Comparison of ENCODE assay signal across 24 cellular contexts in the genomic region with DNA sequence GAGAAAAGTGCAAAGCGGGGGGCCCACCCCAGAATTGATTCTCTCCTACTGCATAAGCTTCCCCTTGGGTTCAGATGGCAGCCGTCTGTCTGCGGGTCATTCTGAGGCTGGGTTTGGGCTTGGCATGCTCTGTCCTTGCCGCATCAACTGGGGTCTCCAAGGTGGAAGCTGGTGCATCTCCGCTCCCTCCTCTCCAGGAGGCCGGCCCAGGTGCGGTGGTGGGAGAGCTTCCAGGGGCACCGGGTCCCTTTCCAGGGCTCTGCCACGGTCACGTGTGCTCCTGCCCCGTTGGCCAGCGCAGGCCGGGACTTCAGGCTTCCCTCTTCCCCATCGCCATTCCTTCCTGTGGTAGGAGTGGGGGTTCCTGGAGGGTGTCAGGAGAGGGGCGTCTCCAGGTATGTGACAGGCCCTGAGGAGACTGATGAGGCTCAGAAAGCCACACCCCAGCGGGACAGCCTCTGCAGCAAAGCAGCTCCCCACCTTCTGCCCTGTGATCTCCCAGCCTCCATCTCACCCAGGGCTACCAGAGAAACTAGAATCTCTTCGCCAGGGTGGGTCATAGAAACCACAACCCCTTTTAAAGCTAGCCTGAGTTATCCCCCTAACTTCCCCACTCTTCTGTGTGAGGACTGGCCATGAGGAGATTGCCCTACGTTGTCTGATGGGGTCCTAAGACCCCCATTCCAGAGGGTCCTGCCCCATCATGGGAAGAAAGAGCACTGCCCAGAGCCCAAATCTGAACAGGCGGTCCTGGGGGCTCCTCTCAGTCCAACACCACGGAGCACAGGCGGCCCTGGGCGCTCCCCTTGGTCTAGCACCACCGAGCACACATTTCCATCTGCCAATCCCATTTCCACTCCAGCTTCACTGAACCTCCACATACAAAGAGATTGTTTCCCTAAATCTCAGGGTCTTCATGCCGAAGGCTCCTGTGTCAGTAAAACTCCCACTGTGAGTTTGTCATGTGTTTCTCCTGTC.
DNase-seq lines count a peak whose midpoint lies in the region; ATAC-seq and TF ChIP-seq lines count a peak whose summit lies in the region.
"Had no signal": no experiment of that assay in that cellular context is flagged by ENCODE, and none has a peak within 500 bp of the region (broad histone marks: within the 10 kb centered on the region; RNA-seq: fewer than 3 reads in every experiment).

No MANE protein-coding gene starts in this region.

- intact Hi-C loops in heart left ventricle (cut with DNase I), result no loop called here
- intact Hi-C loops in upper lobe of right lung (cut with DNase I), result no loop called here

- CTCF ChIA-PET in activated CD8-positive, alpha-beta memory T cell treated with anti-CD3 and anti-CD28 coated beads, Interleukin-2, amount 10 ng/mL, durations not matched to agents 7 days and 5 days (lab: Charles Lee), result no interaction called here

- H3K4me3 ChIP-seq in right atrium auricular region (no peak overlapping the region), heart left ventricle (no peak overlapping the region), upper lobe of right lung (no peak overlapping the region)
- H3K4me3 ChIP-seq: BLaER1 treated with 17β-estradiol and CSF1 and Interleukin-3, amounts not matched to agents 10 nM and 100 nM; Peyer's patch had no signal

- no peak overlapping the region for H3K4me3 Mint-ChIP-seq in activated CD8-positive, alpha-beta memory T cell treated with anti-CD3 and anti-CD28 coated beads, Interleukin-2, amount 10 ng/mL, durations not matched to agents 7 days and 5 days
- peak overlapping the region; percentile 22 for H3K4me3 Mint-ChIP-seq in nephron progenitor cell
- no peak overlapping the region for H3K4me3 Mint-ChIP-seq in activated naive CD8-positive, alpha-beta T cell treated with anti-CD3 and anti-CD28 coated beads for 36 hours
- H3K4me3 Mint-ChIP-seq: CD4-positive, alpha-beta memory T cell; H9; HFFc6 had no signal

- H3K27ac Mint-ChIP-seq in activated CD8-positive, alpha-beta memory T cell treated with anti-CD3 and anti-CD28 coated beads, Interleukin-2, amount 10 ng/mL, durations not matched to agents 7 days and 5 days, result no peak overlapping the region
- H3K27ac Mint-ChIP-seq in nephron progenitor cell, result no peak overlapping the region
- H3K27ac Mint-ChIP-seq in activated naive CD8-positive, alpha-beta T cell treated with anti-CD3 and anti-CD28 coated beads for 36 hours, result no peak overlapping the region
- H3K27ac Mint-ChIP-seq: HFFc6 had no signal

- H3K36me3 Mint-ChIP-seq in activated CD8-positive, alpha-beta memory T cell treated with anti-CD3 and anti-CD28 coated beads, Interleukin-2, amount 10 ng/mL, durations not matched to agents 7 days and 5 days, result no peaks in the 10 kb centered on the region
- H3K36me3 Mint-ChIP-seq in nephron progenitor cell (ENCODE audit: low read depth), result peaks cover 6% of the 10 kb centered on the region
- no peaks in the 10 kb centered on the region for H3K36me3 Mint-ChIP-seq in activated naive CD8-positive, alpha-beta T cell treated with anti-CD3 and anti-CD28 coated beads for 36 hours
- H3K36me3 Mint-ChIP-seq: CD4-positive, alpha-beta memory T cell had no signal

- peaks cover 3% of the 10 kb centered on the region for H3K9me3 Mint-ChIP-seq in activated CD8-positive, alpha-beta memory T cell treated with anti-CD3 and anti-CD28 coated beads, Interleukin-2, amount 10 ng/mL, durations not matched to agents 7 days and 5 days (ENCODE audit: low read depth)
- peaks cover 13% of the 10 kb centered on the region for H3K9me3 Mint-ChIP-seq in nephron progenitor cell
- no peaks in the 10 kb centered on the region for H3K9me3 Mint-ChIP-seq in activated naive CD8-positive, alpha-beta T cell treated with anti-CD3 and anti-CD28 coated beads for 36 hours
- H3K9me3 Mint-ChIP-seq: H9 had no signal

- TF ChIP-seq CTCF in right atrium auricular region (IDR thresholded peaks at IDR 0.05) (no peak), heart left ventricle (IDR thresholded peaks at IDR 0.05) (no peak), nephron progenitor cell (IDR thresholded peaks at IDR 0.05) (no peak), upper lobe of right lung (IDR thresholded peaks at IDR 0.05) (no peak)

- no peak for ATAC-seq in activated CD8-positive, alpha-beta memory T cell treated with anti-CD3 and anti-CD28 coated beads, Interleukin-2, amount 10 ng/mL, durations not matched to agents 7 days and 5 days
- ATAC-seq in heart left ventricle, result no peak
- ATAC-seq in upper lobe of right lung, result no peak

- H3K9me3 ChIP-seq in right atrium auricular region (no peaks in the 10 kb centered on the region), heart left ventricle (peaks cover 0 to 4% (median 0%) of the 10 kb centered on the region in 12 donors), upper lobe of right lung (no peaks in the 10 kb centered on the region)
- H3K9me3 ChIP-seq: Caco-2, Peyer's patch had no signal

- H3K4me1 ChIP-seq in right atrium auricular region (no peaks in the 10 kb centered on the region), heart left ventricle (no peaks in the 10 kb centered on the region), upper lobe of right lung (no peaks in the 10 kb centered on the region)
- H3K4me1 ChIP-seq: Caco-2, Peyer's patch had no signal

- H3K4me1 Mint-ChIP-seq in activated CD8-positive, alpha-beta memory T cell treated with anti-CD3 and anti-CD28 coated beads, Interleukin-2, amount 10 ng/mL, durations not matched to agents 7 days and 5 days, result no peaks in the 10 kb centered on the region
- peaks cover 49% of the 10 kb centered on the region for H3K4me1 Mint-ChIP-seq in nephron progenitor cell
- H3K4me1 Mint-ChIP-seq in activated naive CD8-positive, alpha-beta T cell treated with anti-CD3 and anti-CD28 coated beads for 36 hours, result no peaks in the 10 kb centered on the region
- H3K4me1 Mint-ChIP-seq: CD4-positive, alpha-beta memory T cell had no signal

- peak; percentile 17 for DNase-seq in activated CD8-positive, alpha-beta memory T cell treated with anti-CD3 and anti-CD28 coated beads for 24 hours
- DNase-seq in activated CD8-positive, alpha-beta memory T cell treated with anti-CD3 and anti-CD28 coated beads, Interleukin-2, amount 10 ng/mL, durations not matched to agents 7 days and 5 days, result no peak
- peak; percentile 50 for DNase-seq in right atrium auricular region (ENCODE audit: low spot score)
- DNase-seq in heart left ventricle, result no peak
- no peak for DNase-seq in nephron progenitor cell
- DNase-seq in upper lobe of right lung, result peak; percentile 51
- no peak for DNase-seq in activated naive CD8-positive, alpha-beta T cell treated with anti-CD3 and anti-CD28 coated beads for 36 hours
- no peak for DNase-seq in SW480 (ENCODE audit: low spot score)
- DNase-seq: ACHN; Caco-2; CD4-positive, alpha-beta memory T cell; DMS 273 treated with DMSO at 0.1 percent for 48 hours; DMS79 treated with DMSO at 0.1 percent for 48 hours; HFFc6; Karpas-422; MV-4-11; NCI-H1105 treated with DMSO at 0.1 percent for 48 hours; NCI-H2081; NCI-H446; NCI-H526; Peyer's patch had no signal

- no peaks in the 10 kb centered on the region for H3K27me3 Mint-ChIP-seq in activated CD8-positive, alpha-beta memory T cell treated with anti-CD3 and anti-CD28 coated beads, Interleukin-2, amount 10 ng/mL, durations not matched to agents 7 days and 5 days
- peaks cover 10% of the 10 kb centered on the region for H3K27me3 Mint-ChIP-seq in nephron progenitor cell (ENCODE audit: low read depth, poor library complexity)
- H3K27me3 Mint-ChIP-seq in activated naive CD8-positive, alpha-beta T cell treated with anti-CD3 and anti-CD28 coated beads for 36 hours, result no peaks in the 10 kb centered on the region
- H3K27me3 Mint-ChIP-seq: CD4-positive, alpha-beta memory T cell had no signal

- H3K36me3 ChIP-seq in right atrium auricular region, result no peaks in the 10 kb centered on the region
- no peaks in the 10 kb centered on the region for H3K36me3 ChIP-seq in heart left ventricle
- H3K36me3 ChIP-seq in upper lobe of right lung, result no peaks in the 10 kb centered on the region
- H3K36me3 ChIP-seq: BLaER1 treated with 17β-estradiol and CSF1 and Interleukin-3, amounts not matched to agents 10 nM and 100 nM; Peyer's patch had no signal

- H3K27me3 ChIP-seq in right atrium auricular region (no peaks in the 10 kb centered on the region), heart left ventricle (peaks cover 0 to 42% (median 13%) of the 10 kb centered on the region in 9 donors), upper lobe of right lung (peaks cover 13% of the 10 kb centered on the region)
- H3K27me3 ChIP-seq: BLaER1 treated with 17β-estradiol and CSF1 and Interleukin-3, amounts not matched to agents 10 nM and 100 nM; Peyer's patch had no signal

- H3K27ac ChIP-seq in right atrium auricular region, result no peak overlapping the region
- H3K27ac ChIP-seq in heart left ventricle, result no peak overlapping the region
- H3K27ac ChIP-seq in upper lobe of right lung, result no peak overlapping the region
- H3K27ac ChIP-seq: 22Rv1; BLaER1 treated with 17β-estradiol and CSF1 and Interleukin-3, amounts not matched to agents 10 nM and 100 nM; Peyer's patch had no signal

- no peak for TF ChIP-seq POLR2A in heart left ventricle (IDR thresholded peaks at IDR 0.05)

- 77 to 87% (median 86%) methylated on average over 15 to 24 of the region's 24 CpGs for WGBS in heart left ventricle, 4 donors

Comparison
In these comparisons a context has a peak if more than half of its experiments do, and no peak if none do; other contexts are left out.
1. DNase-seq: peak in activated CD8-positive, alpha-beta memory T cell treated with anti-CD3 and anti-CD28 coated beads for 24 hours (single experiment), right atrium auricular region (single experiment) and upper lobe of right lung (single experiment); none in activated CD8-positive, alpha-beta memory T cell treated with anti-CD3 and anti-CD28 coated beads, Interleukin-2, amount 10 ng/mL, durations not matched to agents 7 days and 5 days (single experiment), heart left ventricle (0 of 5), nephron progenitor cell (single experiment), activated naive CD8-positive, alpha-beta T cell treated with anti-CD3 and anti-CD28 coated beads for 36 hours (single experiment) and SW480 (single experiment).